17 cellular contexts compared by ENCODE assay signal in the genomic region with DNA sequence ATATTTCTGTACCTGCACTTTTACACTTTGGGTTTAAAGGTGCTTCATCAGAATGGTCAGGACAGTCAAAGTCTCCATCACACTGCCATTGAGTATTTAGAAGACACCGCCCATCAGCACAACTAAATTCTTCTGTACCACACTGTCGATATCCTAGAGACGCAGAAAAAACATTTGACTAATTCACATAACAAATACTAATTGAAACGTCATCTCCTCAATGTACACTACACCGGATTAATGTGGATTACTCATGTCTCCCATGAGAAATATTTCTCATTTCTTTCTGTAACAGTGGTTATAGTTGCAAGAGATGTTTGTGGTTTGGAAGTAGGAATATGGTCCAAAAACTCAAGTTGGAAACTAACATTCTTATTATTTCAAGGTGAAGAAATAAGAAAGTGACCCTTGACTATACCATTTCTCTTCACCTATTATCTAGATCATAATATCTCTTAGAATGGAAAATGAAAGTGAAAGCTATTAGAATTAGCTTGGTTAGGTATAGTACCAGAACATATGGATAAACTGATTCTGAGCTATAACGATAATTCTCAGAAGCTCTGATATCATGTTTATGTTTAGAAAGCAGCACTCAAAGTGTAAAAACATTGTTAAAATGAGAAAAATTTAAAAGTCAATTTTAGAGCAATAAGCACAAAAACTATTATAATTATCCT.
A peak's percentile ranks its signal among the peaks of the same experiment; 100 is the strongest.
DNase-seq lines count a peak whose midpoint lies in the region; ATAC-seq, FAIRE-seq and TF ChIP-seq lines count a peak whose summit lies in the region.
"Had no signal": no experiment of that assay in that cellular context is flagged by ENCODE, and none has a peak within 500 bp of the region (broad histone marks: within the 10 kb centered on the region; RNA-seq: fewer than 3 reads in every experiment).

No MANE protein-coding gene starts in this region.

- intact Hi-C loops in HepG2 (cut with micrococcal nuclease; ENCODE audit: unreplicated experiment), result no loop called here

- no peak for TF ChIP-seq POLR2A in HepG2 (IDR thresholded peaks at IDR 0.05; ENCODE audit: insufficient read depth in 1 of 2, low read depth in 2 of 2, low read length in 2 of 2)

- POLR2A ChIA-PET in HepG2 (lab: Yijun Ruan, JAX), result no interaction called here

- H3K9me3 ChIP-seq in MG63 (no peaks in the 10 kb centered on the region), HepG2 (ENCODE audit: low read length) (no peaks in the 10 kb centered on the region)
- H3K9me3 ChIP-seq: ovary had no signal

- TF ChIP-seq RAD21 in HepG2 (CRISPR knock-in tag; IDR thresholded peaks at IDR 0.05), result no peak

- H3K4me3 ChIP-seq in MG63 (peak overlapping the region; percentile 3; the same call in 1 of the 2 replicates), brain microvascular endothelial cell (ENCODE audit: low read depth, low read length) (no peak overlapping the region), HepG2 (replicated peaks in 1 of 3; ENCODE audit: insufficient read depth in 1 of 3, low read depth in 2 of 3, low read length in 3 of 3) (no peak overlapping the region)
- H3K4me3 ChIP-seq: ovary had no signal

- H3K4me2 ChIP-seq in HepG2 (ENCODE audit: low read depth, low read length), result no peak overlapping the region

- DNase-seq in COLO829 (ENCODE audit: low spot score) (peak; percentile 8), MG63 (no peak), brain microvascular endothelial cell (peak; percentile 67), HepG2 (ENCODE audit: low spot score) (no peak), Ammon's horn (ENCODE audit: low spot score) (no peak), T1000 (lab: John Stamatoyannopoulos, UW) (no peak), DMS153 treated with DMSO at 0.1 percent for 48 hours (lab: John Stamatoyannopoulos, UW; ENCODE audit: unreplicated experiment) (no peak)
- DNase-seq: activated CD4-positive, alpha-beta T cell treated with anti-CD3 and anti-CD28 coated beads, Interleukin-2, amount 50 U/mL, for 1 hour; activated naive CD4-positive, alpha-beta T cell treated with Interleukin-2 at 50 U/mL for 16 hours; CD4-positive, CD25-positive, alpha-beta regulatory T cell; NCI-H1417 treated with DMSO at 0.1 percent for 48 hours; NCI-H82; ovary; stimulated activated CD4-positive, alpha-beta T cell treated with anti-CD3 and anti-CD28 coated beads, Interleukin-1b, Interleukin-23, amount 100 ng/mL, for 48 hours had no signal

- FAIRE-seq in HepG2 (lab: Jason Lieb, UNC), result peak; percentile 37
- FAIRE-seq: HTR-8/SVneo had no signal

- BruUV-seq in HepG2 (replicated peaks; lab: Mats Ljungman, UMichigan), result no TSS peak

- H3K36me3 ChIP-seq in MG63 (no peaks in the 10 kb centered on the region), brain microvascular endothelial cell (replicated peaks) (no peaks in the 10 kb centered on the region), HepG2 (replicated peaks in 1 of 2; ENCODE audit: control insufficient read depth in 1 of 2, insufficient read depth in 2 of 2, low read length in 2 of 2) (no peaks in the 10 kb centered on the region)
- H3K36me3 ChIP-seq: ovary had no signal

- ATAC-seq in HepG2, result no peak
- ATAC-seq in HG03439 (IDR thresholded peaks at IDR 0.05; ENCODE audit: unreplicated experiment), result no peak
- ATAC-seq: stimulated activated effector memory CD8-positive, alpha-beta T cell treated with anti-CD3 and anti-CD28 coated beads, Interleukin-12 subunit alpha, Interleukin-12 subunit beta, amount 100 ng/mL, for 72 hours had no signal

- 10% methylated on average over 6 of the region's 6 CpGs for WGBS in HepG2 (ENCODE audit: low lambda C conversion rate)

- TF ChIP-seq CTCF in brain microvascular endothelial cell (IDR thresholded peaks at IDR 0.05; ENCODE audit: low read depth, low read length, missing control alignments), result no peak
- TF ChIP-seq CTCF in HepG2 (CRISPR knock-in tag; IDR thresholded peaks at IDR 0.05), result no peak

- in situ Hi-C loops in brain microvascular endothelial cell (cut with HindIII; ENCODE audit: low pct_ligation_motif_present, low sequenced_read_pairs) (no loop called here), HepG2 (cut with HindIII; ENCODE audit: extremely low pct_ligation_motif_present, low pct_unique_long_range_greater_than_20kb) (no loop called here)

- H3K79me2 ChIP-seq in HepG2 (ENCODE audit: insufficient read depth, low read length), result no peaks in the 10 kb centered on the region

- H4K20me1 ChIP-seq in HepG2 (ENCODE audit: insufficient read depth, low read length), result no peaks in the 10 kb centered on the region

- no peak overlapping the region for H2AFZ ChIP-seq in HepG2 (ENCODE audit: low read length)

- no peak overlapping the region for H3K9ac ChIP-seq in HepG2 (ENCODE audit: insufficient read depth, low read depth, low read length)

- CTCF ChIA-PET in HepG2 (lab: Yijun Ruan, JAX; ENCODE audit: low intra/inter-chr PET ratio, low total read pairs), result no interaction called here

- no peak for TF ChIP-seq EP300 in HepG2 (IDR thresholded peaks at IDR 0.05; ENCODE audit: low read depth in 2 of 2, low read length in 2 of 2)
- TF ChIP-seq EP300 in HepG2 (CRISPR knock-in tag; IDR thresholded peaks at IDR 0.05; ENCODE audit: borderline replicate concordance), result no peak

- no peaks in the 10 kb centered on the region for H3K27me3 ChIP-seq in MG63
- no peaks in the 10 kb centered on the region for H3K27me3 ChIP-seq in brain microvascular endothelial cell (replicated peaks)
- no peaks in the 10 kb centered on the region for H3K27me3 ChIP-seq in HepG2 (ENCODE audit: control insufficient read depth in 1 of 2, insufficient read depth in 2 of 2, low read length in 2 of 2)
- H3K27me3 ChIP-seq: ovary had no signal

- H3K27ac ChIP-seq in brain microvascular endothelial cell (peak overlapping the region; percentile 66), HepG2 (ENCODE audit: extremely low read length, insufficient read depth, low read length) (no peak overlapping the region)
- H3K27ac ChIP-seq: ovary had no signal

- H3K4me1 ChIP-seq in HepG2 (ENCODE audit: insufficient read depth, low read length), result no peaks in the 10 kb centered on the region

TF ChIP-seq in HepG2, 621 proteins besides CTCF, POLR2A, EP300 and RAD21 (continues in another document):
- TF ChIP-seq AHDC1 (CRISPR knock-in tag; IDR thresholded peaks at IDR 0.05; ENCODE audit: borderline replicate concordance) (no peak), EEA1 (CRISPR knock-in tag; IDR thresholded peaks at IDR 0.05; ENCODE audit: borderline replicate concordance) (no peak), RXRB (CRISPR knock-in tag; IDR thresholded peaks at IDR 0.05; ENCODE audit: borderline replicate concordance) (no peak), GABPA (IDR thresholded peaks at IDR 0.05; ENCODE audit: low read depth, low read length) (no peak), GABPA (CRISPR knock-in tag; IDR thresholded peaks at IDR 0.05; ENCODE audit: low read depth) (no peak), NFKBIZ (CRISPR knock-in tag; IDR thresholded peaks at IDR 0.05) (no peak), ZBTB43 (CRISPR knock-in tag; conservative IDR thresholded peaks at IDR 0.05) (no peak), PLRG1 (conservative IDR thresholded peaks at IDR 0.05) (no peak), HMGA1 (CRISPR knock-in tag; conservative IDR thresholded peaks at IDR 0.05) (no peak), HOXA7 (CRISPR knock-in tag; IDR thresholded peaks at IDR 0.05) (no peak), KMT2A (CRISPR knock-in tag; IDR thresholded peaks at IDR 0.05) (no peak)

Comparison
In these comparisons a context has a peak if more than half of its experiments do, and no peak if none do; other contexts are left out.
1. DNase-seq: peak in COLO829 (single experiment) and brain microvascular endothelial cell (single experiment); none in MG63 (single experiment), HepG2 (single experiment), Ammon's horn (single experiment), T1000 (single experiment) and DMS153 treated with DMSO at 0.1 percent for 48 hours (single experiment).